Comparison of ENCODE assay signal across 9 cellular contexts in the genomic region with DNA sequence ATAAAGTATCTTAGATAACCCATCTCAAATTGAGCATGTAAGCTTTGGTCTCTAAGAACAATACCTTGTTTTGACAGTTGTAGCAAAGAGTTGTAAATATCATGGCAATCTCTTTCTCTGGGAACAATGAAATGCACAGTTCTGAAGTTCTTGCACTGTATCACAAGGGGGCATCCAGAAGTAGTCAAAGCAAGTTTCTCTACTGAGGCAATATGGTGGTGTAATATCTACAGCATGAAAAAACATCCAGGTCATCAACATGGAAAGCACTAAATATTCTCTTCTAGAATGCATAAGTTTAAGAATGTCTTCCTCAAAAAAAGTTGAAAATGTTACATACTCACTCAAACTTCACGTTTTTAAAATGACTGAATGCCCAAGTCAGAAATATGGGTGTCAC.
DNase-seq lines count a peak whose midpoint lies in the region; ATAC-seq lines count a peak whose summit lies in the region.
"Had no signal": no experiment of that assay in that cellular context is flagged by ENCODE, and none has a peak within 500 bp of the region (broad histone marks: within the 10 kb centered on the region; RNA-seq: fewer than 3 reads in every experiment).

No MANE protein-coding gene starts in this region.

- intact Hi-C loops in dendritic cell treated with granulocyte-macrophage colony-stimulating factor and Interleukin-4, amounts not matched to agents 40 ng/mL and 50 ng/mL, for 4 days (cut with micrococcal nuclease) = loop anchor here (1.0 to 5.0 kb wide), 2 partner anchors 20 to 35 kb away; a partner anchor contains a TSS

- no peak overlapping the region for H3K4me3 Mint-ChIP-seq in activated T-cell treated with anti-CD3 and anti-CD28 coated beads, Interleukin-2, amount 50 U/mL, for 24 hours
- H3K4me3 Mint-ChIP-seq in dendritic cell treated with granulocyte-macrophage colony-stimulating factor and Interleukin-4, amounts not matched to agents 40 ng/mL and 50 ng/mL, for 4 days = no peak overlapping the region

- no peak for DNase-seq in activated T-cell treated with anti-CD3 and anti-CD28 coated beads, Interleukin-2, amount 50 U/mL, for 24 hours
- DNase-seq in activated T-cell treated with anti-CD3 and anti-CD28 coated beads, Interleukin-2, amount 50 U/mL, for 1 hour = no peak
- DNase-seq in MV-4-11 (lab: John Stamatoyannopoulos, UW) (peak; percentile 21), pons (ENCODE audit: low spot score) (peak; percentile 46), DMS153 (lab: John Stamatoyannopoulos, UW) (no peak)
- DNase-seq: activated effector memory CD4-positive, alpha-beta T cell treated with Interleukin-2 at 50 U/mL for 16 hours had no signal

- H3K27me3 Mint-ChIP-seq in activated T-cell treated with anti-CD3 and anti-CD28 coated beads, Interleukin-2, amount 50 U/mL, for 24 hours = no peaks in the 10 kb centered on the region
- no peaks in the 10 kb centered on the region for H3K27me3 Mint-ChIP-seq in dendritic cell treated with granulocyte-macrophage colony-stimulating factor and Interleukin-4, amounts not matched to agents 40 ng/mL and 50 ng/mL, for 4 days

- ATAC-seq in HG03196 (IDR thresholded peaks at IDR 0.05; ENCODE audit: unreplicated experiment) (no peak), HG03571 (IDR thresholded peaks at IDR 0.05; ENCODE audit: unreplicated experiment) (no peak)

- peaks cover 8% of the 10 kb centered on the region for H3K4me1 Mint-ChIP-seq in activated T-cell treated with anti-CD3 and anti-CD28 coated beads, Interleukin-2, amount 50 U/mL, for 24 hours (ENCODE audit: low read depth)
- peaks cover 13% of the 10 kb centered on the region for H3K4me1 Mint-ChIP-seq in dendritic cell treated with granulocyte-macrophage colony-stimulating factor and Interleukin-4, amounts not matched to agents 40 ng/mL and 50 ng/mL, for 4 days (ENCODE audit: low read depth)

- H3K36me3 Mint-ChIP-seq in activated T-cell treated with anti-CD3 and anti-CD28 coated beads, Interleukin-2, amount 50 U/mL, for 24 hours (ENCODE audit: low read depth) = peaks cover 77% of the 10 kb centered on the region
- H3K36me3 Mint-ChIP-seq in dendritic cell treated with granulocyte-macrophage colony-stimulating factor and Interleukin-4, amounts not matched to agents 40 ng/mL and 50 ng/mL, for 4 days (ENCODE audit: low read depth) = peaks cover 87% of the 10 kb centered on the region

- H3K9me3 Mint-ChIP-seq in activated T-cell treated with anti-CD3 and anti-CD28 coated beads, Interleukin-2, amount 50 U/mL, for 24 hours = no peaks in the 10 kb centered on the region
- H3K9me3 Mint-ChIP-seq in dendritic cell treated with granulocyte-macrophage colony-stimulating factor and Interleukin-4, amounts not matched to agents 40 ng/mL and 50 ng/mL, for 4 days = no peaks in the 10 kb centered on the region

- H3K27ac Mint-ChIP-seq in activated T-cell treated with anti-CD3 and anti-CD28 coated beads, Interleukin-2, amount 50 U/mL, for 24 hours = peak overlapping the region; percentile 27
- peak overlapping the region; percentile 39 for H3K27ac Mint-ChIP-seq in dendritic cell treated with granulocyte-macrophage colony-stimulating factor and Interleukin-4, amounts not matched to agents 40 ng/mL and 50 ng/mL, for 4 days

Comparison
In these comparisons a context has a peak if more than half of its experiments do, and no peak if none do; other contexts are left out.
1. DNase-seq: peak in MV-4-11 (single experiment) and pons (single experiment); none in activated T-cell treated with anti-CD3 and anti-CD28 coated beads, Interleukin-2, amount 50 U/mL, for 24 hours (single experiment), activated T-cell treated with anti-CD3 and anti-CD28 coated beads, Interleukin-2, amount 50 U/mL, for 1 hour (single experiment) and DMS153 (single experiment).